Comparison of ENCODE assay signal across 25 cellular contexts in the genomic region with DNA sequence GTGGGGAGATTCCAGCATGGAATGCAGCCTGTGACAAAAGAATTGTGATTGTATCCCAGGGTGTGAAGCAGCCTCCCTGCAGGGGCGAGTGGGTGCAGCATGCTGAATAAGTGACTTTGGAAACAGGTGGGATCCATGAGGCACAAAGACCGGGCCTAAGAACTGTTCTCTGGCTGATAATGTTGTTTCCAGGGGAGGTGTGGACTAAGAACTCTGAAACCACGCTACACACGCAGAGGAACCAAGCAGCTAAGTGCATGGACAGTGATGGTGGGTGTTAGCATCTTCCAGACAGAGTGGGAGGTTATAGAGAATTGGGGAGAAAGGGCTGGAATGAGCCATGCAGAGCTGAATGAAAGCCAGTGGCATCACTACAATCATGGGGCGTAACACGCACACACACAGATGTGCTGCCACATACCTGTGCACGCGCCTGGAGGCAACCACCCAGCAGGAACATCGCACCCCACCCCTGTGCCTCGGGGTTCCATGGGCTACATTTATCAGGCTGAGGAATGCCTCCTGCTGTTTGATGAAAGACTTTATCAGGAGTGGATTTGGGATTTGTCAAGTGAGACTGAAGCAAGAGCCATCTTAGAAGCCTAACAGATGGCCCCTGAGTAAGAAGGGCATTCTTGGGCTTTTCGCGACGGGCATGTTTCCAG.
A peak's percentile ranks its signal among the peaks of the same experiment; 100 is the strongest.
DNase-seq lines count a peak whose midpoint lies in the region; ATAC-seq, FAIRE-seq and TF ChIP-seq lines count a peak whose summit lies in the region.
"Had no signal": no experiment of that assay in that cellular context is flagged by ENCODE, and none has a peak within 500 bp of the region (broad histone marks: within the 10 kb centered on the region; RNA-seq: fewer than 3 reads in every experiment).

No MANE protein-coding gene starts in this region.

- in situ Hi-C loops in HepG2 (cut with HindIII; ENCODE audit: extremely low pct_ligation_motif_present, low pct_unique_long_range_greater_than_20kb), result no loop called here

- CTCF ChIA-PET in HepG2 (lab: Yijun Ruan, JAX; ENCODE audit: low intra/inter-chr PET ratio, low total read pairs), result no interaction called here

- H4K20me1 ChIP-seq in HepG2 (ENCODE audit: insufficient read depth, low read length), result no peaks in the 10 kb centered on the region
- H4K20me1 ChIP-seq: BLaER1 treated with 17β-estradiol and CSF1 and Interleukin-3, amounts not matched to agents 10 nM and 100 nM had no signal

- no peaks in the 10 kb centered on the region for H3K36me3 ChIP-seq in HepG2 (replicated peaks in 1 of 2; ENCODE audit: control insufficient read depth in 1 of 2, insufficient read depth in 2 of 2, low read length in 2 of 2)
- H3K36me3 ChIP-seq in right lobe of liver, result no peaks in the 10 kb centered on the region
- H3K36me3 ChIP-seq in esophagus muscularis mucosa, result no peaks in the 10 kb centered on the region
- H3K36me3 ChIP-seq: BE2C; BLaER1 treated with 17β-estradiol and CSF1 and Interleukin-3, amounts not matched to agents 10 nM and 100 nM had no signal

- no peaks in the 10 kb centered on the region for H3K4me1 ChIP-seq in HepG2 (ENCODE audit: insufficient read depth, low read length)
- H3K4me1 ChIP-seq in right lobe of liver, result no peaks in the 10 kb centered on the region
- no peaks in the 10 kb centered on the region for H3K4me1 ChIP-seq in esophagus muscularis mucosa
- H3K4me1 ChIP-seq: A549; BE2C; BLaER1 treated with 17β-estradiol and CSF1 and Interleukin-3, amounts not matched to agents 10 nM and 100 nM had no signal

- no peak overlapping the region for H3K4me2 ChIP-seq in HepG2 (ENCODE audit: low read depth, low read length)
- H3K4me2 ChIP-seq: A549; BLaER1 treated with 17β-estradiol and CSF1 and Interleukin-3, amounts not matched to agents 10 nM and 100 nM; GM23338 had no signal

- no peak overlapping the region for H3K27ac ChIP-seq in HepG2 (ENCODE audit: extremely low read length, insufficient read depth, low read length)
- H3K27ac ChIP-seq in right lobe of liver, result no peak overlapping the region
- H3K27ac ChIP-seq in esophagus muscularis mucosa (replicated peaks in 1 of 4), result no peak overlapping the region
- H3K27ac ChIP-seq: A549; BLaER1 treated with 17β-estradiol and CSF1 and Interleukin-3, amounts not matched to agents 10 nM and 100 nM had no signal

- no peak for FAIRE-seq in HepG2 (lab: Jason Lieb, UNC)
- peak; percentile 52 for FAIRE-seq in urothelium cell line (lab: Jason Lieb, UNC)
- FAIRE-seq: A549, D721Med, GM12878, GM19239 had no signal

- BruUV-seq in HepG2 (replicated peaks; lab: Mats Ljungman, UMichigan), result no TSS peak

- H3K4me3 ChIP-seq in HepG2 (replicated peaks in 1 of 3; ENCODE audit: insufficient read depth in 1 of 3, low read depth in 2 of 3, low read length in 3 of 3) (no peak overlapping the region), right lobe of liver (no peak overlapping the region), esophagus muscularis mucosa (no peak overlapping the region)
- H3K4me3 ChIP-seq: A549; BLaER1 treated with 17β-estradiol and CSF1 and Interleukin-3, amounts not matched to agents 10 nM and 100 nM; GM12878; GM23338 had no signal

- H3K9ac ChIP-seq in HepG2 (ENCODE audit: insufficient read depth, low read depth, low read length), result no peak overlapping the region
- H3K9ac ChIP-seq: BLaER1 treated with 17β-estradiol and CSF1 and Interleukin-3, amounts not matched to agents 10 nM and 100 nM had no signal

- H3K9me3 ChIP-seq in HepG2 (ENCODE audit: low read length) (peaks cover 5% of the 10 kb centered on the region; the same call in 1 of the 2 replicates), right lobe of liver (no peaks in the 10 kb centered on the region), esophagus muscularis mucosa (peaks cover 0 to 22% (median 13%) of the 10 kb centered on the region in 4 donors)
- H3K9me3 ChIP-seq: A549, BE2C had no signal

- POLR2A ChIA-PET in HepG2 (lab: Yijun Ruan, JAX), result no interaction called here

- intact Hi-C loops in HepG2 (cut with micrococcal nuclease; ENCODE audit: unreplicated experiment), result no loop called here
- intact Hi-C loops in right lobe of liver (cut with DNase I), result no loop called here
- intact Hi-C loops in esophagus muscularis mucosa (cut with DNase I), result no loop called here

- ATAC-seq in HepG2, result no peak
- no peak for ATAC-seq in right lobe of liver
- ATAC-seq: A549, GM12878, GM23338, HCT116 had no signal

- no peak for TF ChIP-seq POLR2A in HepG2 (IDR thresholded peaks at IDR 0.05; ENCODE audit: insufficient read depth in 1 of 2, low read depth in 2 of 2, low read length in 2 of 2)
- TF ChIP-seq POLR2A in right lobe of liver (IDR thresholded peaks at IDR 0.05), result no peak
- TF ChIP-seq POLR2A in esophagus muscularis mucosa (IDR thresholded peaks at IDR 0.05; ENCODE audit: low read depth), result no peak

- no peak for TF ChIP-seq RAD21 in HepG2 (CRISPR knock-in tag; IDR thresholded peaks at IDR 0.05)

- WGBS in HepG2 (ENCODE audit: low lambda C conversion rate), result 40% methylated on average over 10 of the region's 13 CpGs
- WGBS in right lobe of liver (ENCODE audit: insufficient coverage, low coverage, low lambda C conversion rate, missing lambda C conversion rate), result 54% methylated on average over 7 of the region's 13 CpGs
- WGBS in esophagus muscularis mucosa, result 82% methylated on average over 13 of the region's 13 CpGs

- TF ChIP-seq EP300 in HepG2 (IDR thresholded peaks at IDR 0.05; ENCODE audit: low read depth in 2 of 2, low read length in 2 of 2), result no peak
- no peak for TF ChIP-seq EP300 in HepG2 (CRISPR knock-in tag; IDR thresholded peaks at IDR 0.05; ENCODE audit: borderline replicate concordance)
- TF ChIP-seq EP300 in esophagus muscularis mucosa (IDR thresholded peaks at IDR 0.05), result no peak

- no peak overlapping the region for H2AFZ ChIP-seq in HepG2 (ENCODE audit: low read length)
- H2AFZ ChIP-seq: GM23338 had no signal

- H3K27me3 ChIP-seq in HepG2 (ENCODE audit: control insufficient read depth in 1 of 2, insufficient read depth in 2 of 2, low read length in 2 of 2) (peaks cover 0 to 9% of the 10 kb centered on the region in 2 experiments; a peak in 2 of 5 replicates), right lobe of liver (no peaks in the 10 kb centered on the region), esophagus muscularis mucosa (peaks cover 0 to 12% (median 0%) of the 10 kb centered on the region in 4 donors)
- H3K27me3 ChIP-seq: BE2C; BLaER1 treated with 17β-estradiol and CSF1 and Interleukin-3, amounts not matched to agents 10 nM and 100 nM had no signal

- DNase-seq in HepG2 (ENCODE audit: low spot score) (no peak), right lobe of liver (no peak), esophagus muscularis mucosa (ENCODE audit: extremely low spot score) (peak; percentile 66), urothelium cell line (ENCODE audit: low spot score) (no peak), NCI-H446 treated with DMSO at 0.1 percent for 48 hours (lab: John Stamatoyannopoulos, UW) (no peak), NCI-H1105 (lab: John Stamatoyannopoulos, UW) (no peak)
- DNase-seq: 8988T; ACHN; AML-193; BE2C; CD4-positive, alpha-beta T cell; CD8-positive, alpha-beta memory T cell; DMS 273 treated with DMSO at 0.1 percent for 48 hours; DMS79; EL; GDM1; H9; HFFc6 had no signal

- H3K79me2 ChIP-seq in HepG2 (ENCODE audit: insufficient read depth, low read length), result no peaks in the 10 kb centered on the region

- TF ChIP-seq CTCF in HepG2 (CRISPR knock-in tag; IDR thresholded peaks at IDR 0.05), result no peak
- no peak for TF ChIP-seq CTCF in right lobe of liver (IDR thresholded peaks at IDR 0.05)
- TF ChIP-seq CTCF in esophagus muscularis mucosa (IDR thresholded peaks at IDR 0.05), result no peak

TF ChIP-seq in HepG2, 621 proteins besides CTCF, POLR2A, EP300 and RAD21:
- TF ChIP-seq ZNF615 (CRISPR knock-in tag; IDR thresholded peaks at IDR 0.05; ENCODE audit: borderline replicate concordance) (peak; percentile 92; the same call in 1 of the 2 replicates), SAP130 (CRISPR knock-in tag; IDR thresholded peaks at IDR 0.05; ENCODE audit: low read depth) (no peak)
